1 cellular context compared by ENCODE assay signal in the genomic region with DNA sequence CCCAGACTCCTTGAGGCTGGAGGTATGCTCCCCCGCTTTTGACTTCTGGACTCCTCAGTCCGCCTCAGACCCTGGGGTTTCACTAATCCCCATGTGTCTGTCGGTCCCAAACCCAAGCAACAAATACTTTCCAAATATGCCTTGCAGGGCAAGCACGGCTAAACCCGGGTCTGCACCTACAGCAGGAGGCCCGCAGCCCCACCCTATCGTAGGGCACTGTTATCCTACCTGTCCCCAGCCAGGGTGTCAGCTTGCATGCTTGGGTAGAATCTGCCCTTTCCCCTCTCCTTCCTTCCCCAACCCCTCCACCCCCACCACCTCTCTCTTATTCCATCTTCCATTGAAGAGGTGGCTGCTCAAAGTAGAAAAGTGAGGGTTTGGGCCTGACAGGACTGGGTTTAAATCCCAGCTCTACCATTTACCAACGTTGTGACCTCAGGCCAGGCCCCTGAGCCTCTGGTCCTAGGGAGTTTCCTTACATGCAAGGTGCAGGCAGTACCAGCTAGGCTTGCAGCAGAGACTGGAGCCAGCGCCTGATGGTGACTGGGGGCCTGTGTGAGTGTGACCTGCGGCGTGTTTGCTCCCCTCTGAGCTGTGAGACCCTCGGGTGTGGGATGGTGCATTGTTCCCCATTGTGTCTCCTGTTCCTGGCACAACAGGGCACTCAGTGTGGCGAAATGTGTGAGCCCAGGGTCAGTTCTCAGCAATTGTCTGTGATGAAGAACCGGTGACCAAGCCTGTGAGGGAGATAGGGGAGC.
TF ChIP-seq lines count a peak whose summit lies in the region.

No MANE protein-coding gene starts in this region.

TF ChIP-seq in IMR-90, 13 proteins besides CTCF, POLR2A, EP300 and RAD21 (continued from another document):
- TF ChIP-seq NFE2L2 (IDR thresholded peaks at IDR 0.05; ENCODE audit: low read depth, low read length) (no peak), MAZ (IDR thresholded peaks at IDR 0.05; ENCODE audit: borderline replicate concordance, low read depth, low read length) (no peak), MAFK (IDR thresholded peaks at IDR 0.05; ENCODE audit: low read depth, low read length) (no peak), SMC3 (IDR thresholded peaks at IDR 0.05; ENCODE audit: low read depth, low read length) (no peak), MXI1 (IDR thresholded peaks at IDR 0.05; ENCODE audit: borderline replicate concordance, low read depth, low read length) (no peak), RCOR1 (IDR thresholded peaks at IDR 0.05; ENCODE audit: insufficient replicate concordance, low read length) (no peak), CHD1 (IDR thresholded peaks at IDR 0.05; ENCODE audit: low read depth, low read length) (no peak)
